Comparison of ENCODE assay signal across 8 cellular contexts in the genomic region with DNA sequence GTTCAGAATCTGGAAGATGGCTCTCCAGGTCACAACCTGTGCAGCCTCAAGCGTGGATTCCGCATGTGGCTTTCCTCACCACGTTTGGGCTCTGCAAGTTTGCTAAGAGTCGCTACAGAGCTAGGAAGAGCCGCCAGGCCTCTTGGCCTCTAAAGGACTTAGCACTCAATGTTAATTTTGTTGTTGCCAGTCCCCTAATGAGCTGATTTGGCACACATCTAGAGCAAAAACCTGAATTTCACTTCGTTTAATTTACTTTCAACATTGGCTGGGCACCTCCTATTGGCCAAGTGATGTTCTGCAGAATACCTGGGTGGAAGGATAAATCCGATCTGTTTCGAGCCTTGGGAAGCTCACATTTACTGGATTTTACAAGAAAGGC.
A peak's percentile ranks its signal among the peaks of the same experiment; 100 is the strongest.
DNase-seq lines count a peak whose midpoint lies in the region; ATAC-seq, FAIRE-seq and TF ChIP-seq lines count a peak whose summit lies in the region.
"Had no signal": no experiment of that assay in that cellular context is flagged by ENCODE, and none has a peak within 500 bp of the region (broad histone marks: within the 10 kb centered on the region; RNA-seq: fewer than 3 reads in every experiment).

No MANE protein-coding gene starts in this region.

- no peak overlapping the region for H2BK15ac ChIP-seq in neuronal stem cell (ENCODE audit: low read length)

- no peaks in the 10 kb centered on the region for H3K36me3 ChIP-seq in neuronal stem cell (replicated peaks in 1 of 2; ENCODE audit: control insufficient read depth in 2 of 2, insufficient read depth in 2 of 2, low read length in 2 of 2)
- H3K36me3 ChIP-seq: esophagus muscularis mucosa had no signal

- no peak overlapping the region for H2BK5ac ChIP-seq in neuronal stem cell (ENCODE audit: low read length)

- TF ChIP-seq RAD21 in Ishikawa (IDR thresholded peaks at IDR 0.05; ENCODE audit: low read depth) = peak; percentile 41

- H2AFZ ChIP-seq in neuronal stem cell (ENCODE audit: low read length) = peak overlapping the region; percentile 95

- H2BK12ac ChIP-seq in neuronal stem cell (ENCODE audit: low read length) = no peak overlapping the region

- H3K9ac ChIP-seq in neuronal stem cell (ENCODE audit: low read depth, low read length, poor library complexity) = no peak overlapping the region

- ATAC-seq in HG03342 (IDR thresholded peaks at IDR 0.05; ENCODE audit: unreplicated experiment) (no peak), GM21723 (IDR thresholded peaks at IDR 0.05; ENCODE audit: unreplicated experiment) (no peak)

- H3K79me1 ChIP-seq in neuronal stem cell (ENCODE audit: low read depth, low read length) = no peaks in the 10 kb centered on the region

- H3K27me3 ChIP-seq in neuronal stem cell (ENCODE audit: control insufficient read depth in 3 of 3, insufficient read depth in 3 of 3, low read depth in 1 of 3, low read length in 3 of 3) = peaks cover 0 to 86% (median 0%) of the 10 kb centered on the region in 3 experiments

- no peak overlapping the region for H4K91ac ChIP-seq in neuronal stem cell (ENCODE audit: low read depth, low read length, poor library complexity)

- no peak overlapping the region for H3K4me3 ChIP-seq in neuronal stem cell (ENCODE audit: low read length in 2 of 2)
- H3K4me3 ChIP-seq: esophagus muscularis mucosa had no signal

- no peak for TF ChIP-seq EP300 in Ishikawa (IDR thresholded peaks at IDR 0.05; ENCODE audit: borderline replicate concordance)

- no peak overlapping the region for H3K14ac ChIP-seq in neuronal stem cell (ENCODE audit: low read length)

- peak overlapping the region; percentile 32 for H2BK120ac ChIP-seq in neuronal stem cell (ENCODE audit: low read depth, low read length)

- H2AK5ac ChIP-seq in neuronal stem cell (ENCODE audit: low read depth, low read length) = peak overlapping the region; percentile 23

- peak; percentile 78 for DNase-seq in cerebellar cortex (ENCODE audit: low spot score)
- DNase-seq in neuronal stem cell (ENCODE audit: low spot score) = no peak
- no peak for DNase-seq in SKM-1 treated with dmso at 0.1 percent for 144 hours (lab: John Stamatoyannopoulos, UW; ENCODE audit: unreplicated experiment)

- no peak overlapping the region for H3K4ac ChIP-seq in neuronal stem cell (ENCODE audit: low read length)

- H3K23ac ChIP-seq in neuronal stem cell (ENCODE audit: low read depth, low read length, poor library complexity) = no peak overlapping the region

- peak; percentile 45 for FAIRE-seq in G401.6 (lab: Jason Lieb, UNC)

- no peak overlapping the region for H3K27ac ChIP-seq in neuronal stem cell (replicated peaks; ENCODE audit: low read length)
- H3K27ac ChIP-seq: esophagus muscularis mucosa had no signal

- H3K18ac ChIP-seq in neuronal stem cell (ENCODE audit: low read length) = peak overlapping the region; percentile 88

- H3K4me2 ChIP-seq in neuronal stem cell (ENCODE audit: insufficient read depth, low read length, poor library complexity, severe bottlenecking) = no peak overlapping the region

- no peaks in the 10 kb centered on the region for H3K9me3 ChIP-seq in neuronal stem cell (replicated peaks in 1 of 2; ENCODE audit: control insufficient read depth in 2 of 2, insufficient read depth in 1 of 2, low read depth in 1 of 2, low read length in 2 of 2)
- H3K9me3 ChIP-seq: esophagus muscularis mucosa had no signal

- no CpG with 5 or more reads among the region's 8 CpGs for WGBS in neuronal stem cell (ENCODE audit: extremely low coverage in 2 of 2, insufficient read length in 2 of 2, insufficient replicate concordance in 1 of 2), 2 donors

- H4K8ac ChIP-seq in neuronal stem cell (ENCODE audit: low read depth, low read length) = no peak overlapping the region

- H3K4me1 ChIP-seq in neuronal stem cell (ENCODE audit: control insufficient read depth in 2 of 2, insufficient read depth in 1 of 2, low read depth in 1 of 2, low read length in 2 of 2) = peaks cover 13 to 31% of the 10 kb centered on the region in 2 donors

TF ChIP-seq in Ishikawa, 13 proteins besides CTCF, POLR2A, EP300 and RAD21:
- no peak for TF ChIP-seq MAX (IDR thresholded peaks at IDR 0.05)
- TF ChIP-seq YY1 (IDR thresholded peaks at IDR 0.05; ENCODE audit: low read depth) = no peak
- TF ChIP-seq EGR1 (IDR thresholded peaks at IDR 0.05) = no peak
- TF ChIP-seq NFIC (IDR thresholded peaks at IDR 0.05) = no peak
- no peak for TF ChIP-seq FOXM1 (IDR thresholded peaks at IDR 0.05; ENCODE audit: borderline replicate concordance, low read depth)
- no peak for TF ChIP-seq CREB1 (IDR thresholded peaks at IDR 0.05; ENCODE audit: low read depth)
- TF ChIP-seq TCF12 (IDR thresholded peaks at IDR 0.05; ENCODE audit: low read depth) = no peak
- TF ChIP-seq REST (IDR thresholded peaks at IDR 0.05; ENCODE audit: low read depth) = no peak
- TF ChIP-seq TAF1 (IDR thresholded peaks at IDR 0.05; ENCODE audit: low read depth) = no peak
- TF ChIP-seq CEBPB (IDR thresholded peaks at IDR 0.05) = no peak
- TF ChIP-seq, protein P1, sequence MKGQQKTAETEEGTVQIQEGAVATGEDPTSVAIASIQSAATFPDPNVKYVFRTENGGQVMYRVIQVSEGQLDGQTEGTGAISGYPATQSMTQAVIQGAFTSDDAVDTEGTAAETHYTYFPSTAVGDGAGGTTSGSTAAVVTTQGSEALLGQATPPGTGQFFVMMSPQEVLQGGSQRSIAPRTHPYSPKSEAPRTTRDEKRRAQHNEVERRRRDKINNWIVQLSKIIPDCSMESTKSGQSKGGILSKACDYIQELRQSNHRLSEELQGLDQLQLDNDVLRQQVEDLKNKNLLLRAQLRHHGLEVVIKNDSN (IDR thresholded peaks at IDR 0.05) = no peak
- TF ChIP-seq TEAD4 (IDR thresholded peaks at IDR 0.05) = no peak
- no peak for TF ChIP-seq ZBTB7A (IDR thresholded peaks at IDR 0.05; ENCODE audit: low read depth)
TF ChIP-seq in Ishikawa: peak in this region for 0.
